In the genomic region with DNA sequence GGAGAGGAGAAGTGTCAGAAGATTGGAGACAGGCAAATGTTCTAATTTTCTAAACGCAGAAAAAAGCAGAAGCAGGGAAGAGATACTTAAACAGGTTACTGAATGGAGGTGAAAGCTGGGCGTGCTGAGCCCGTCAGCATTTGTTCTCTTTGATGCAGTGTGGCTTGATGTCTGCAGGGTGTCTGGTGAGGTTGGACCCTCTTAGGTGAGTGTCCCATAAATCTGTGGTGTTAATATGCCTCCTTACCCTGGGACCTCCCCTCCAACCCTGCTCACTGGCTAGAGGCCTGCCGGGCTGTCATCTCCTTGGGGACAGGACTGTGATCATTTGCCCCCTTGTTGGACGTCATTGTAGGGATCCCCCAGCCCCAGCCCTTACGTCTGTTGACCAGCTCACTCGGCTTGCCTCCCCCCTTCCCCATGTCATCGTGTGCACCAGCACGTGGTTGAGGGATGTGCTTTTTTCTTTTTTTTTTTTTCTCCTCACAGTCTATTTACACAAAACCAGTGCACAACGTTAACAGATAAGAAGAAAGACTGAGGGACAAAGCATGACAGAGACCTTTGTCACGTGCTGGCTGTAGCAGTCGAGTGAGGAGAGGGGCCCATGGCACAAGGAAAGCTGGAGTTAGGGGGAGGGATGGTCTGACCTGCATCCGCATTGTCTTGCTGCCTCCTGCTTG, we compare ENCODE assay signal across 14 cellular contexts. TPM values are rescaled to one million over a fixed set of nuclear protein-coding genes. Genes with fewer than 3 reads are reported as not detected.
DNase-seq lines count a peak whose midpoint lies in the region; ATAC-seq and TF ChIP-seq lines count a peak whose summit lies in the region.
"Had no signal": no experiment of that assay in that cellular context is flagged by ENCODE, and none has a peak within 500 bp of the region (broad histone marks: within the 10 kb centered on the region; RNA-seq: fewer than 3 reads in every experiment).

No MANE protein-coding gene starts in this region.

- no peak for ATAC-seq in HG02798 (IDR thresholded peaks at IDR 0.05; ENCODE audit: poor library complexity, unreplicated experiment)

- intact Hi-C loops in activated naive CD4-positive, alpha-beta T cell treated with anti-CD3 and anti-CD28 coated beads for 36 hours (cut with micrococcal nuclease) = loop anchor here (5.0 kb wide), 1 partner anchor 224 kb away; no protein-coding TSS in a partner anchor
- intact Hi-C loops in tibial artery (cut with DNase I; ENCODE audit: low total_unique reads) = no loop called here

- POLR2A ChIA-PET in RWPE1 (lab: Yijun Ruan, JAX; ENCODE audit: low non-redundant PET) = no interaction called here

- H3K4me1 Mint-ChIP-seq in activated naive CD4-positive, alpha-beta T cell treated with anti-CD3 and anti-CD28 coated beads for 36 hours (ENCODE audit: low read depth) = peaks cover 96% of the 10 kb centered on the region
- peaks cover 56% of the 10 kb centered on the region for H3K4me1 Mint-ChIP-seq in endothelial cell (ENCODE audit: unreplicated experiment)

- CTCF ChIA-PET in activated naive CD4-positive, alpha-beta T cell treated with anti-CD3 and anti-CD28 coated beads for 36 hours (lab: Charles Lee) = interaction anchor here (0.6 to 1.0 kb wide), 2 partner anchors 26 to 296 kb away, joined by 3 read pairs; no protein-coding TSS in a partner anchor
- CTCF ChIA-PET in RWPE1 (lab: Yijun Ruan, JAX) = no interaction called here

- no peaks in the 10 kb centered on the region for H3K27me3 Mint-ChIP-seq in activated naive CD4-positive, alpha-beta T cell treated with anti-CD3 and anti-CD28 coated beads for 36 hours (ENCODE audit: low read depth)
- no peaks in the 10 kb centered on the region for H3K27me3 Mint-ChIP-seq in endothelial cell (ENCODE audit: unreplicated experiment)

- H3K36me3 ChIP-seq in tibial artery (no peaks in the 10 kb centered on the region), suprapubic skin (no peaks in the 10 kb centered on the region)

- no peak for TF ChIP-seq CTCF in RWPE1 (conservative IDR thresholded peaks at IDR 0.05; ENCODE audit: low read depth)
- no peak for TF ChIP-seq CTCF in endothelial cell (IDR thresholded peaks at IDR 0.05; ENCODE audit: unreplicated experiment)
- no peak for TF ChIP-seq CTCF in tibial artery (IDR thresholded peaks at IDR 0.05)
- no peak for TF ChIP-seq CTCF in suprapubic skin (IDR thresholded peaks at IDR 0.05)

- peaks cover 32% of the 10 kb centered on the region for H3K36me3 Mint-ChIP-seq in activated naive CD4-positive, alpha-beta T cell treated with anti-CD3 and anti-CD28 coated beads for 36 hours (ENCODE audit: low read depth)
- peaks cover 15% of the 10 kb centered on the region for H3K36me3 Mint-ChIP-seq in endothelial cell (ENCODE audit: low read depth, unreplicated experiment)

- no peak for TF ChIP-seq POLR2A in suprapubic skin (IDR thresholded peaks at IDR 0.05)

- DNase-seq in activated naive CD4-positive, alpha-beta T cell treated with anti-CD3 and anti-CD28 coated beads for 36 hours = no peak
- DNase-seq in activated naive CD4-positive, alpha-beta T cell treated with Interleukin-2 at 50 U/mL for 16 hours = no peak
- DNase-seq in RWPE1 (ENCODE audit: low spot score) = no peak
- DNase-seq in endothelial cell (ENCODE audit: low spot score) = no peak
- no peak for DNase-seq in tibial artery
- DNase-seq in GF-D8 (lab: John Stamatoyannopoulos, UW) = no peak
- no peak for DNase-seq in suprapubic skin (ENCODE audit: low spot score in 2 of 2)
- DNase-seq: activated CD4-positive, CD25-positive, alpha-beta regulatory T cell; foreskin melanocyte; NCI-H1105; NCI-H524 treated with DMSO at 0.1 percent for 48 hours; Right ventricle myocardium superior had no signal

- no peak overlapping the region for H3K4me3 Mint-ChIP-seq in activated naive CD4-positive, alpha-beta T cell treated with anti-CD3 and anti-CD28 coated beads for 36 hours
- no peak overlapping the region for H3K4me3 Mint-ChIP-seq in endothelial cell (ENCODE audit: unreplicated experiment)

- WGBS in suprapubic skin = 88% methylated on average over 13 of the region's 13 CpGs

- H3K27me3 ChIP-seq in tibial artery = no peaks in the 10 kb centered on the region
- H3K27me3 ChIP-seq in suprapubic skin = no peaks in the 10 kb centered on the region

- H3K4me1 ChIP-seq in tibial artery (peaks cover 0 to 67% (median 49%) of the 10 kb centered on the region in 4 donors), suprapubic skin (peaks cover 78% of the 10 kb centered on the region)

- no peak overlapping the region for H3K4me3 ChIP-seq in tibial artery
- H3K4me3 ChIP-seq in suprapubic skin = no peak overlapping the region
- H3K4me3 ChIP-seq: smooth muscle cell had no signal

- H3K9me3 ChIP-seq in tibial artery (no peaks in the 10 kb centered on the region), suprapubic skin (no peaks in the 10 kb centered on the region)

- no peaks in the 10 kb centered on the region for H3K9me3 Mint-ChIP-seq in activated naive CD4-positive, alpha-beta T cell treated with anti-CD3 and anti-CD28 coated beads for 36 hours
- no peaks in the 10 kb centered on the region for H3K9me3 Mint-ChIP-seq in endothelial cell (ENCODE audit: unreplicated experiment)

- H3K27ac Mint-ChIP-seq in activated naive CD4-positive, alpha-beta T cell treated with anti-CD3 and anti-CD28 coated beads for 36 hours = peak overlapping the region; percentile 87
- H3K27ac Mint-ChIP-seq in endothelial cell (ENCODE audit: unreplicated experiment) = peak overlapping the region; percentile 49

- H3K27ac ChIP-seq in RWPE1 (peak overlapping the region; percentile 28; the same call in 1 of the 2 replicates), tibial artery (peak overlapping the region; percentile 47 to 51), suprapubic skin (no peak overlapping the region)

- TF ChIP-seq EP300 in suprapubic skin (IDR thresholded peaks at IDR 0.05) = no peak

RNA-seq across cellular contexts. Expression of a gene that starts 56.4 kb away (rescaled TPM):
- total RNA-seq in activated naive CD4-positive, alpha-beta T cell treated with anti-CD3 and anti-CD28 coated beads for 36 hours = 100 to 1,000 TPM; 106 to 113 TPM
- total RNA-seq in endothelial cell (ENCODE audit: unreplicated experiment) = 93.7 TPM
- 10 to 100 TPM; 40.1 to 59.4 (median 49.2) TPM for total RNA-seq in suprapubic skin
